4 cellular contexts compared by ENCODE assay signal in genomic region chr6:97864366-97864765, GRCh38.
"Had no signal": no experiment of that assay in that cellular context is flagged by ENCODE, and none has a peak within 500 bp of the region (broad histone marks: within the 10 kb centered on the region; RNA-seq: fewer than 3 reads in every experiment).

No MANE protein-coding gene starts in this region.

- DNase-seq: H9, HCEC 1CT, IMR-90 had no signal

- H3K4me3 ChIP-seq: GM23338 had no signal

- ATAC-seq: GM23338 had no signal

- H2AFZ ChIP-seq: GM23338 had no signal

- H3K4me2 ChIP-seq: GM23338 had no signal
